Comparison of ENCODE assay signal across 16 cellular contexts in the genomic region with DNA sequence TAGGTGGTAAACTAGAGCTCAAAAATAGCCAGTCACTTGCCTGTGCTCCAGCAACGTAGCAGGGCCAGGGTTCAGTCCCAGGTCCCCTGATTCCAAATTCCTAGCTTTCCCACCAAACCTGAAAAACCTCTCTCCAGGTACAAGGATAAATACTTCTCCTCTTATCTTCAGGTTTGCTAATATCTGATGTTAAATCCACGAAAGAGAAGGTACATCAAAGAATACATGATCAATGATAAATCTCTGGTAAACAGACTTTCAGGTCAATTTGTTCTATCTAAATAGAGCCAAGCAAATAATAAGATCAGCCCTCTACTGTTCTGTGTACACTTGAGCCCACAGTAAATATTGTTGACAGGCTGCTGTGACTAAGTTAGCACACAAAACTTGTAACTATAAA. TPM values are rescaled to one million over a fixed set of nuclear protein-coding genes. Genes with fewer than 3 reads are reported as not detected.
DNase-seq lines count a peak whose midpoint lies in the region; TF ChIP-seq lines count a peak whose summit lies in the region.
"Had no signal": no experiment of that assay in that cellular context is flagged by ENCODE, and none has a peak within 500 bp of the region (broad histone marks: within the 10 kb centered on the region; RNA-seq: fewer than 3 reads in every experiment).

No MANE protein-coding gene starts in this region.

- no peaks in the 10 kb centered on the region for H3K36me3 Mint-ChIP-seq in neural crest cell (ENCODE audit: low read depth)
- H3K36me3 Mint-ChIP-seq: CD8-positive, alpha-beta memory T cell had no signal

- peak overlapping the region; percentile 97 for H3K27ac ChIP-seq in VCaP
- H3K27ac ChIP-seq: BLaER1 had no signal

- no peak overlapping the region for H3K4me3 Mint-ChIP-seq in neural crest cell
- H3K4me3 Mint-ChIP-seq: CD8-positive, alpha-beta memory T cell had no signal

- H3K9me3 Mint-ChIP-seq in neural crest cell, result no peaks in the 10 kb centered on the region
- H3K9me3 Mint-ChIP-seq: CD8-positive, alpha-beta memory T cell had no signal

- H3K4me3 ChIP-seq in LNCaP clone FGC (ENCODE audit: low read depth, low read length), result no peak overlapping the region
- H3K4me3 ChIP-seq: BLaER1, GM12878 had no signal

- H3K4me1 Mint-ChIP-seq in neural crest cell, result peaks cover 26% of the 10 kb centered on the region
- H3K4me1 Mint-ChIP-seq: CD8-positive, alpha-beta memory T cell had no signal

- no peaks in the 10 kb centered on the region for H3K27me3 Mint-ChIP-seq in neural crest cell (ENCODE audit: low read depth)

- DNase-seq in NCI-H510A treated with DMSO at 0.1 percent for 48 hours (lab: John Stamatoyannopoulos, UW) (peak; percentile 28), NCI-H510A (lab: John Stamatoyannopoulos, UW) (no peak), LNCaP clone FGC (ENCODE audit: low read depth) (peak; percentile 59), neural crest cell (ENCODE audit: low read depth, low spot score) (no peak), NCI-H226 (no peak)
- DNase-seq in activated T-cell treated with anti-CD3 and anti-CD28 coated beads, Interleukin-2, amount 50 U/mL, for 1 hour, result no peak
- no peak for DNase-seq in NK-92 treated with Interleukin-12 subunit alpha and Interleukin-12 subunit beta, amount 100 ng/mL, for 24 hours (lab: John Stamatoyannopoulos, UW)
- DNase-seq: 8988T; AML-193; CD8-positive, alpha-beta memory T cell; DMS79; HCEC 1CT; IMR-90 had no signal

- peak overlapping the region; percentile 51 for H3K27ac Mint-ChIP-seq in neural crest cell (ENCODE audit: unreplicated experiment)
- H3K27ac Mint-ChIP-seq: CD8-positive, alpha-beta memory T cell had no signal

- TF ChIP-seq CTCF in LNCaP clone FGC (IDR thresholded peaks at IDR 0.05; ENCODE audit: control insufficient read depth, extremely low read depth, insufficient read depth), result no peak
- no peak for TF ChIP-seq CTCF in VCaP (conservative IDR thresholded peaks at IDR 0.05)
- TF ChIP-seq CTCF in neural crest cell (conservative IDR thresholded peaks at IDR 0.05), result no peak

RNA-seq across cellular contexts. Expression of gene AKT3, which starts 52.1 kb away (rescaled TPM):
- 38.2 and 41.3 TPM in 2 replicates for total RNA-seq in neural crest cell

Comparison
In these comparisons a context has a peak if more than half of its experiments do, and no peak if none do; other contexts are left out.
1. DNase-seq: peak in NCI-H510A treated with DMSO at 0.1 percent for 48 hours (single experiment) and LNCaP clone FGC (single experiment); none in NCI-H510A (single experiment), neural crest cell (single experiment), activated T-cell treated with anti-CD3 and anti-CD28 coated beads, Interleukin-2, amount 50 U/mL, for 1 hour (single experiment), NK-92 treated with Interleukin-12 subunit alpha and Interleukin-12 subunit beta, amount 100 ng/mL, for 24 hours (single experiment) and NCI-H226 (single experiment).